In the genomic region with DNA sequence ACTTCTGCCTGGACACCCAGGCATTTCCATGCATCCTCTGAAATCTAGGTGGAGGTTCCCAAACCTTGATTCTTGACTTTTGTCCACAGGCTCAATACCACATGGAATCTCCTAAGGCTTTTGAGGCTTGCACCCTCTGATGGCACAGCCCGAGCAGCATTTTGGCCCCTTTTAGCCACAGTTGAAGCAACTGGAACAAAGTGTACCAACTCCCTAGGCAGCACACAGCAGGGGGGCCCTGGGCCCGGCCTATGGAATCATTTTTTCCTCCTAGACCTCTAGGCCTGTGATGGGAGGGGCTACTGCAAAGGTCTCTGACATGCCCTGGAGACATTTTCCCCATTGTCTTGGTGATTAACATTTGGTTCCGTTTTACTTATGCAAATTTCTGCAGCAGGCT, we compare ENCODE assay signal across 24 cellular contexts.
"Had no signal": no experiment of that assay in that cellular context is flagged by ENCODE, and none has a peak within 500 bp of the region (broad histone marks: within the 10 kb centered on the region; RNA-seq: fewer than 3 reads in every experiment).

No MANE protein-coding gene starts in this region.

- H3K4me3 ChIP-seq: cardiac muscle cell had no signal

- H3K4me2 ChIP-seq: KMS-11 had no signal

- H3K4me3 Mint-ChIP-seq: activated CD8-positive, alpha-beta T cell treated with anti-CD3 and anti-CD28 coated beads, Interleukin-2, amount 10 ng/mL, durations not matched to agents 7 days and 5 days; activated T-cell treated with anti-CD3 and anti-CD28 coated beads, Interleukin-2, amount 50 U/mL, for 24 hours; activated T-helper 1 cell treated with anti-CD3 and anti-CD28 coated beads, Interleukin-12 subunit alpha, Interleukin-12 subunit beta, Interleukin-2, Interleukin-4 antibody, amounts not matched to agents 30 ng/mL and 10 ng/mL and 1 ng/mL, durations not matched to agents 14 hours and 24 hours and 36 hours; T-helper 1 cell treated with Interleukin-12 subunit alpha and Interleukin-12 subunit beta and Interleukin-4 antibody, amounts not matched to agents 30 μg/mL and 1 μg/mL, for 36 hours; WTC11 had no signal

- DNase-seq: activated CD4-positive, alpha-beta T cell treated with anti-CD3 and anti-CD28 coated beads for 48 hours; activated CD4-positive, alpha-beta T cell treated with anti-CD3 and anti-CD28 coated beads, Interleukin-2, amount 50 U/mL, for 4 hours; activated CD4-positive, CD25-positive, alpha-beta regulatory T cell treated with anti-CD3 and anti-CD28 coated beads, Interleukin-2, amount 50 U/mL, for 72 hours; activated CD8-positive, alpha-beta T cell treated with anti-CD3 and anti-CD28 coated beads, Interleukin-2, amount 10 ng/mL, durations not matched to agents 7 days and 5 days; activated effector memory CD4-positive, alpha-beta T cell treated with Interleukin-2 at 50 U/mL for 16 hours; activated naive CD4-positive, alpha-beta T cell; activated T-cell treated with anti-CD3 and anti-CD28 coated beads, Interleukin-2, amount 50 U/mL, for 24 hours; brain microvascular endothelial cell; NCI-H1092 treated with DMSO at 0.1 percent for 48 hours; NCI-H1417 treated with DMSO at 0.1 percent for 48 hours; NCI-H1694; NCI-H2029; NCI-H2107; NCI-H2171 treated with DMSO at 0.1 percent for 48 hours; NCI-H226; NCI-H526; SHP77 treated with DMSO at 0.1 percent for 48 hours had no signal

- H3K27ac Mint-ChIP-seq: activated CD8-positive, alpha-beta T cell treated with anti-CD3 and anti-CD28 coated beads, Interleukin-2, amount 10 ng/mL, durations not matched to agents 7 days and 5 days; activated T-cell treated with anti-CD3 and anti-CD28 coated beads, Interleukin-2, amount 50 U/mL, for 24 hours; activated T-helper 1 cell treated with anti-CD3 and anti-CD28 coated beads, Interleukin-12 subunit alpha, Interleukin-12 subunit beta, Interleukin-2, Interleukin-4 antibody, amounts not matched to agents 30 ng/mL and 10 ng/mL and 1 ng/mL, durations not matched to agents 14 hours and 24 hours and 36 hours; T-helper 1 cell treated with Interleukin-12 subunit alpha and Interleukin-12 subunit beta and Interleukin-4 antibody, amounts not matched to agents 30 μg/mL and 1 μg/mL, for 36 hours; WTC11 had no signal

- H3K27me3 Mint-ChIP-seq: activated T-cell treated with anti-CD3 and anti-CD28 coated beads, Interleukin-2, amount 50 U/mL, for 24 hours had no signal

- H3K36me3 ChIP-seq: cardiac muscle cell had no signal

- H3K27me3 ChIP-seq: brain microvascular endothelial cell, cardiac muscle cell had no signal

- ATAC-seq: activated CD8-positive, alpha-beta T cell treated with anti-CD3 and anti-CD28 coated beads, Interleukin-2, amount 10 ng/mL, durations not matched to agents 7 days and 5 days; activated naive CD4-positive, alpha-beta T cell treated with anti-CD3 and anti-CD28 coated beads, Interleukin-2, amount 50 U/mL, for 72 hours; WTC11 had no signal

- H3K27ac ChIP-seq: brain microvascular endothelial cell, cardiac muscle cell, KMS-11 had no signal

- H3K9ac ChIP-seq: KMS-11 had no signal

- FAIRE-seq: RCC 7860 had no signal
